Comparison of ENCODE assay signal across 30 cellular contexts in genomic region chr17:30074726-30075125, GRCh38.
"Had no signal": no experiment of that assay in that cellular context is flagged by ENCODE, and none has a peak within 500 bp of the region (broad histone marks: within the 10 kb centered on the region; RNA-seq: fewer than 3 reads in every experiment).

No MANE protein-coding gene starts in this region.

- H3K27ac ChIP-seq: brain microvascular endothelial cell, cardiac muscle cell, WERI-Rb-1 had no signal

- H3K36me3 ChIP-seq: brain microvascular endothelial cell, cardiac muscle cell, WERI-Rb-1 had no signal

- H3K9me3 Mint-ChIP-seq: activated CD4-positive, alpha-beta memory T cell treated with anti-CD3 and anti-CD28 coated beads, Interleukin-2, amount 10 ng/mL, durations not matched to agents 7 days and 5 days; activated naive CD4-positive, alpha-beta T cell treated with anti-CD3 and anti-CD28 coated beads, Interleukin-2, amount 10 ng/mL, durations not matched to agents 7 days and 5 days; activated naive CD8-positive, alpha-beta T cell treated with anti-CD3 and anti-CD28 coated beads, Interleukin-2, amount 50 U/mL, for 24 hours; central memory CD8-positive, alpha-beta T cell had no signal

- H3K36me3 Mint-ChIP-seq: activated CD8-positive, alpha-beta memory T cell treated with anti-CD3 and anti-CD28 coated beads, Interleukin-2, amount 10 ng/mL, durations not matched to agents 7 days and 5 days; activated naive CD4-positive, alpha-beta T cell treated with anti-CD3 and anti-CD28 coated beads, Interleukin-2, amount 10 ng/mL, durations not matched to agents 7 days and 5 days; activated naive CD8-positive, alpha-beta T cell had no signal

- H3K4me3 Mint-ChIP-seq: activated CD4-positive, alpha-beta memory T cell treated with anti-CD3 and anti-CD28 coated beads, Interleukin-2, amount 10 ng/mL, durations not matched to agents 7 days and 5 days; activated CD8-positive, alpha-beta memory T cell treated with anti-CD3 and anti-CD28 coated beads, Interleukin-2, amount 10 ng/mL, durations not matched to agents 7 days and 5 days; activated naive CD4-positive, alpha-beta T cell treated with anti-CD3 and anti-CD28 coated beads, Interleukin-2, amount 10 ng/mL, durations not matched to agents 7 days and 5 days; activated naive CD8-positive, alpha-beta T cell; activated naive CD8-positive, alpha-beta T cell treated with anti-CD3 and anti-CD28 coated beads, Interleukin-2, amount 50 U/mL, for 24 hours; central memory CD8-positive, alpha-beta T cell had no signal

- H3K4me3 ChIP-seq: cardiac muscle cell had no signal

- H3K4me1 Mint-ChIP-seq: activated CD4-positive, alpha-beta memory T cell treated with anti-CD3 and anti-CD28 coated beads, Interleukin-2, amount 10 ng/mL, durations not matched to agents 7 days and 5 days; activated CD8-positive, alpha-beta memory T cell treated with anti-CD3 and anti-CD28 coated beads, Interleukin-2, amount 10 ng/mL, durations not matched to agents 7 days and 5 days; activated naive CD4-positive, alpha-beta T cell treated with anti-CD3 and anti-CD28 coated beads, Interleukin-2, amount 10 ng/mL, durations not matched to agents 7 days and 5 days; activated naive CD8-positive, alpha-beta T cell treated with anti-CD3 and anti-CD28 coated beads, Interleukin-2, amount 50 U/mL, for 24 hours; central memory CD8-positive, alpha-beta T cell had no signal

- ATAC-seq: activated CD8-positive, alpha-beta memory T cell treated with anti-CD3 and anti-CD28 coated beads, Interleukin-2, amount 10 ng/mL, durations not matched to agents 7 days and 5 days; activated naive CD8-positive, alpha-beta T cell treated with anti-CD3 and anti-CD28 coated beads, Interleukin-2, amount 50 U/mL, for 24 hours; Panc1; Right ventricle myocardium inferior had no signal

- H3K27ac Mint-ChIP-seq: activated CD4-positive, alpha-beta memory T cell treated with anti-CD3 and anti-CD28 coated beads, Interleukin-2, amount 10 ng/mL, durations not matched to agents 7 days and 5 days; activated CD8-positive, alpha-beta memory T cell treated with anti-CD3 and anti-CD28 coated beads, Interleukin-2, amount 10 ng/mL, durations not matched to agents 7 days and 5 days; activated naive CD4-positive, alpha-beta T cell treated with anti-CD3 and anti-CD28 coated beads, Interleukin-2, amount 10 ng/mL, durations not matched to agents 7 days and 5 days; activated naive CD8-positive, alpha-beta T cell; activated naive CD8-positive, alpha-beta T cell treated with anti-CD3 and anti-CD28 coated beads, Interleukin-2, amount 50 U/mL, for 24 hours had no signal

- DNase-seq: activated CD4-positive, alpha-beta memory T cell treated with anti-CD3 and anti-CD28 coated beads, Interleukin-2, amount 10 ng/mL, durations not matched to agents 7 days and 5 days; activated CD4-positive, alpha-beta T cell treated with anti-CD3 and anti-CD28 coated beads for 1 hour; activated CD4-positive, alpha-beta T cell treated with anti-CD3 and anti-CD28 coated beads for 48 hours; activated CD4-positive, CD25-positive, alpha-beta regulatory T cell; activated CD8-positive, alpha-beta memory T cell treated with anti-CD3 and anti-CD28 coated beads for 24 hours; activated CD8-positive, alpha-beta memory T cell treated with anti-CD3 and anti-CD28 coated beads, Interleukin-2, amount 10 ng/mL, durations not matched to agents 7 days and 5 days; activated CD8-positive, alpha-beta memory T cell treated with anti-CD3 and anti-CD28 coated beads, Interleukin-2, amount 50 U/mL, for 48 hours; activated effector memory CD4-positive, alpha-beta T cell treated with Interleukin-2 at 50 U/mL for 16 hours; activated naive CD4-positive, alpha-beta T cell treated with anti-CD3 and anti-CD28 coated beads, Interleukin-2, amount 10 ng/mL, durations not matched to agents 7 days and 5 days; activated naive CD8-positive, alpha-beta T cell treated with anti-CD3 and anti-CD28 coated beads, Interleukin-2, amount 50 U/mL, for 24 hours; activated T-cell treated with anti-CD3 and anti-CD28 coated beads, Interleukin-2, amount 50 U/mL, for 48 hours; amniotic stem cell; aorta; brain microvascular endothelial cell; Karpas-422; KBM-7; NCI-H1105; NCI-H1417 treated with DMSO at 0.1 percent for 48 hours; NCI-H187 treated with DMSO at 0.1 percent for 48 hours; NCI-H2081; NCI-H345; NCI-H524 treated with DMSO at 0.1 percent for 48 hours; RPMI8226; T1000; WERI-Rb-1 had no signal
